Comparison of ENCODE assay signal across 20 cellular contexts in genomic region chr2:56099967-56100366, GRCh38.
"Had no signal": no experiment of that assay in that cellular context is flagged by ENCODE, and none has a peak within 500 bp of the region (broad histone marks: within the 10 kb centered on the region; RNA-seq: fewer than 3 reads in every experiment).

No MANE protein-coding gene starts in this region.

- H3K27me3 ChIP-seq: esophagus muscularis mucosa, right lobe of liver, thyroid gland had no signal

- H3K4me3 ChIP-seq: esophagus muscularis mucosa, psoas muscle, right lobe of liver, smooth muscle cell, thyroid gland had no signal

- H3K4me2 ChIP-seq: smooth muscle cell had no signal

- DNase-seq: central memory CD4-positive, alpha-beta T cell; effector CD8-positive, alpha-beta T cell; endodermal cell; head of caudate nucleus; mesendoderm; naive thymus-derived CD8-positive, alpha-beta T cell; nephron progenitor cell; nucleus accumbens; posterior cingulate gyrus; psoas muscle; right lobe of liver; stimulated activated CD4-positive, alpha-beta T cell treated with anti-CD3 and anti-CD28 coated beads, Interleukin-12 subunit alpha, Interleukin-12 subunit beta, amount 100 ng/mL, for 4 hours; stimulated activated CD4-positive, alpha-beta T cell treated with anti-CD3 and anti-CD28 coated beads, Interleukin-1b, Interleukin-23, amount 100 ng/mL, for 48 hours; stimulated activated CD4-positive, alpha-beta T cell treated with anti-CD3 and anti-CD28 coated beads, Interleukin-4, amount 100 ng/mL, for 1 hour; stimulated activated CD8-positive, alpha-beta memory T cell treated with anti-CD3 and anti-CD28 coated beads, Interleukin-4, amount 100 ng/mL, for 48 hours; stimulated activated naive CD4-positive, alpha-beta T cell; stimulated activated naive CD8-positive, alpha-beta T cell treated with anti-CD3 and anti-CD28 coated beads, Interleukin-15, amount 100 ng/mL, for 72 hours; thyroid gland had no signal

- H3K9me3 ChIP-seq: esophagus muscularis mucosa, psoas muscle, right lobe of liver, thyroid gland had no signal

- ATAC-seq: naive thymus-derived CD8-positive, alpha-beta T cell; psoas muscle; right lobe of liver; stimulated activated naive CD8-positive, alpha-beta T cell treated with anti-CD3 and anti-CD28 coated beads, Interleukin-15, amount 100 ng/mL, for 72 hours had no signal

- H3K36me3 ChIP-seq: esophagus muscularis mucosa, right lobe of liver, thyroid gland had no signal

- H3K4me1 ChIP-seq: esophagus muscularis mucosa, psoas muscle, right lobe of liver, thyroid gland had no signal

- H3K27ac ChIP-seq: esophagus muscularis mucosa, psoas muscle, right lobe of liver, thyroid gland had no signal
